29 cellular contexts compared by ENCODE assay signal in the genomic region with DNA sequence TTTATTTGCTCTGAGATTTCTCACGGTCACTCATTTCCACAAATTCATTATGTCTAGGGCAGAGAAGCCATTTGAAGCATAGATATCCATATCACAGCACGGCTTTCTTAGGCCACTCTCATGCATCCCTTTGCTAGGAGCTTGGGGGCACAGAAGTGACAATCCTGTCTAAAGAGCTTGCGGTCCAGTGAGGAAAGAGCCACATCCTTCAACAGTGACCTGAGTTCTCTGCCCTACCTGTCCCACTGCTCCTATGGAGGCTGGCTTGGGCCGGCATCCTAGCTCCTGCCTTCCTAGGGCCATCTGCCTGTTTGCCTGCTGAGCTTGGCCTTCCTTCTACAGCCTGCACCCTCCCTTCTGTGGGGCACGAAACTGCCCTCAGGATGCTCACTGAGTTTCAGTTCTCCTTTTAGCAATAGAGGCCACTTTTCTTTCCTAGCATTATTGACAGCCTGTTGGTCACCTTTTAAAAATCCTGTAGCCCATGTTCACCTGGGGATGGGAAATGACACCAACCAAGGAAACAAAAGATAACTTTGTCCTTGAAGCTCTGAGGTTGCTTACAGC.
"Had no signal": no experiment of that assay in that cellular context is flagged by ENCODE, and none has a peak within 500 bp of the region (broad histone marks: within the 10 kb centered on the region; RNA-seq: fewer than 3 reads in every experiment).

No MANE protein-coding gene starts in this region.

- ATAC-seq: activated CD4-positive, alpha-beta T cell treated with anti-CD3 and anti-CD28 coated beads for 36 hours; activated CD8-positive, alpha-beta memory T cell treated with anti-CD3 and anti-CD28 coated beads, Interleukin-2, amount 10 ng/mL, durations not matched to agents 7 days and 5 days; activated CD8-positive, alpha-beta T cell treated with anti-CD3 and anti-CD28 coated beads, Interleukin-2, amount 10 ng/mL, durations not matched to agents 7 days and 5 days; activated naive CD8-positive, alpha-beta T cell treated with anti-CD3 and anti-CD28 coated beads, Interleukin-2, amount 50 U/mL, for 24 hours; body of pancreas; foreskin keratinocyte; gastrocnemius medialis; heart left ventricle had no signal

- H3K27ac ChIP-seq: adrenal gland, body of pancreas, colonic mucosa, epithelial cell of prostate, foreskin keratinocyte, gastrocnemius medialis, heart left ventricle had no signal

- H3K4me3 ChIP-seq: adrenal gland, body of pancreas, colonic mucosa, gastrocnemius medialis, heart left ventricle had no signal

- H3K27me3 ChIP-seq: adrenal gland, body of pancreas, colonic mucosa, foreskin keratinocyte, gastrocnemius medialis, heart left ventricle had no signal

- DNase-seq: activated CD4-positive, alpha-beta memory T cell treated with anti-CD3 and anti-CD28 coated beads for 36 hours; activated CD4-positive, alpha-beta T cell treated with anti-CD3 and anti-CD28 coated beads for 36 hours; activated CD4-positive, alpha-beta T cell treated with anti-CD3 and anti-CD28 coated beads, Interleukin-2, amount 10 ng/mL, durations not matched to agents 24 days and 14 days; activated CD4-positive, CD25-positive, alpha-beta regulatory T cell; activated CD4-positive, CD25-positive, alpha-beta regulatory T cell treated with anti-CD3 and anti-CD28 coated beads, Interleukin-2, amount 50 U/mL, for 72 hours; activated CD8-positive, alpha-beta memory T cell treated with anti-CD3 and anti-CD28 coated beads, Interleukin-2, amount 10 ng/mL, durations not matched to agents 7 days and 5 days; activated CD8-positive, alpha-beta memory T cell treated with anti-CD3 and anti-CD28 coated beads, Interleukin-2, amount 50 U/mL, for 4 hours; activated CD8-positive, alpha-beta T cell treated with anti-CD3 and anti-CD28 coated beads, Interleukin-2, amount 10 ng/mL, durations not matched to agents 7 days and 5 days; activated effector memory CD4-positive, alpha-beta T cell treated with anti-CD3 and anti-CD28 coated beads, Interleukin-2, amount 50 U/mL, for 16 hours; activated naive CD4-positive, alpha-beta T cell treated with anti-CD3 and anti-CD28 coated beads for 36 hours; activated naive CD8-positive, alpha-beta T cell treated with anti-CD3 and anti-CD28 coated beads for 36 hours; activated naive CD8-positive, alpha-beta T cell treated with anti-CD3 and anti-CD28 coated beads, Interleukin-2, amount 50 U/mL, for 24 hours; activated T-cell treated with anti-CD3 and anti-CD28 coated beads, Interleukin-2, amount 50 U/mL, for 1 hour; activated T-cell treated with anti-CD3 and anti-CD28 coated beads, Interleukin-2, amount 50 U/mL, for 48 hours; adrenal gland; amygdala; aorta; body of pancreas; central memory CD4-positive, alpha-beta T cell; cerebellar nuclear complex; colonic mucosa; effector CD8-positive, alpha-beta T cell; foreskin keratinocyte; gastrocnemius medialis; glutamatergic neuron; heart left ventricle; hypothalamus; T1000 had no signal

- H3K36me3 ChIP-seq: adrenal gland, colonic mucosa, gastrocnemius medialis, heart left ventricle had no signal

- H3K9me3 ChIP-seq: adrenal gland, body of pancreas, colonic mucosa, gastrocnemius medialis had no signal

- H3K4me1 ChIP-seq: adrenal gland, body of pancreas, colonic mucosa, foreskin keratinocyte, gastrocnemius medialis, heart left ventricle had no signal
